In the genomic region with DNA sequence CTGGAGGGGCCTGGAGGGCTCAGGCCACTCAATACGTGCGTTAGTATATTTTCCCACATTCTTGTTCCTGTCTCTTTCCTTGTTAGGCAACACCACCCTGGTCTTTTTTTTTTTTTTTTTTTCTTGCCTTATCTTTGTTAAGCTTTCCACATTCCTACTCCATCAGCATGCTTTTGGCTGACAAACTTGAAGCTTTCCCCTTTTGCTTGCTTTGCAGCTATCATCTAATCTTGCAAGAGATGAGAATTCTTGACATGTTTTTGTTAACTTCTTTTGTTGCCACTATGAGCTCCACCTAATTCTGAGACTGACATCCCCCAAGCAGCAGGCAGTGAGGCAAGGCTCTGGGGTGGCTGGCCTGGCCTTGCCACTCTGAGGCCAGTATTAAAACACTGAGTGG, we compare ENCODE assay signal across 28 cellular contexts. TPM values are rescaled to one million over a fixed set of nuclear protein-coding genes. Genes with fewer than 3 reads are reported as not detected.
"Had no signal": no experiment of that assay in that cellular context is flagged by ENCODE, and none has a peak within 500 bp of the region (broad histone marks: within the 10 kb centered on the region; RNA-seq: fewer than 3 reads in every experiment).

No MANE protein-coding gene starts in this region.

- FAIRE-seq: endothelial cell of umbilical vein, islet of Langerhans had no signal

- ATAC-seq: activated CD8-positive, alpha-beta T cell treated with anti-CD3 and anti-CD28 coated beads for 36 hours; foreskin keratinocyte; left colon; lower lobe of right lung; T-cell had no signal

- H3K36me3 Mint-ChIP-seq: activated naive CD8-positive, alpha-beta T cell treated with anti-CD3 and anti-CD28 coated beads, Interleukin-2, amount 10 ng/mL, durations not matched to agents 7 days and 5 days; T-cell had no signal

- H3K4me2 ChIP-seq: hepatocyte had no signal

- H3K4me3 ChIP-seq: breast epithelium, esophagus muscularis mucosa, hepatocyte, lower lobe of right lung, right atrium auricular region, skin epidermis, tibial nerve, vagina had no signal

- H3K27ac Mint-ChIP-seq: activated B cell treated with CpG ODN at 0.5 μM for 24 hours; activated CD8-positive, alpha-beta T cell treated with anti-CD3 and anti-CD28 coated beads for 36 hours; activated naive CD8-positive, alpha-beta T cell treated with anti-CD3 and anti-CD28 coated beads, Interleukin-2, amount 10 ng/mL, durations not matched to agents 7 days and 5 days; activated T-helper 2 cell treated with anti-CD3 and anti-CD28 coated beads, Interferon-gamma antibody, Interleukin-2, Interleukin-4, amounts not matched to agents 10 μg/mL and 5 μg/mL and 100 μg/mL, durations not matched to agents 14 hours and 24 hours and 36 hours; stimulated activated naive CD8-positive, alpha-beta T cell treated with anti-CD3 and anti-CD28 coated beads, Interleukin-15, Interleukin-2, amounts not matched to agents 100 ng/mL and 50 ng/mL, for 24 hours; T-cell had no signal

- H3K27ac ChIP-seq: breast epithelium, esophagus muscularis mucosa, foreskin keratinocyte, hepatocyte, lower lobe of right lung, right atrium auricular region, skin epidermis, tibial nerve, vagina had no signal

- H3K9me3 Mint-ChIP-seq: activated B cell treated with CpG ODN at 0.5 μM for 24 hours; activated CD8-positive, alpha-beta T cell treated with anti-CD3 and anti-CD28 coated beads for 36 hours; activated naive CD8-positive, alpha-beta T cell treated with anti-CD3 and anti-CD28 coated beads, Interleukin-2, amount 10 ng/mL, durations not matched to agents 7 days and 5 days; activated T-helper 2 cell treated with anti-CD3 and anti-CD28 coated beads, Interferon-gamma antibody, Interleukin-2, Interleukin-4, amounts not matched to agents 10 μg/mL and 5 μg/mL and 100 μg/mL, durations not matched to agents 14 hours and 24 hours and 36 hours; stimulated activated naive CD8-positive, alpha-beta T cell treated with anti-CD3 and anti-CD28 coated beads, Interleukin-15, Interleukin-2, amounts not matched to agents 100 ng/mL and 50 ng/mL, for 24 hours; T-cell had no signal

- H3K4me3 Mint-ChIP-seq: activated B cell treated with CpG ODN at 0.5 μM for 24 hours; activated CD8-positive, alpha-beta T cell treated with anti-CD3 and anti-CD28 coated beads for 36 hours; activated naive CD8-positive, alpha-beta T cell treated with anti-CD3 and anti-CD28 coated beads, Interleukin-2, amount 10 ng/mL, durations not matched to agents 7 days and 5 days; stimulated activated naive CD8-positive, alpha-beta T cell treated with anti-CD3 and anti-CD28 coated beads, Interleukin-15, Interleukin-2, amounts not matched to agents 100 ng/mL and 50 ng/mL, for 24 hours; T-cell had no signal

- H3K36me3 ChIP-seq: breast epithelium, esophagus muscularis mucosa, lower lobe of right lung, right atrium auricular region, tibial nerve, vagina had no signal

- H3K9me3 ChIP-seq: breast epithelium, esophagus muscularis mucosa, lower lobe of right lung, right atrium auricular region, tibial nerve, vagina had no signal

- H3K79me2 ChIP-seq: hepatocyte had no signal

- H3K27me3 ChIP-seq: breast epithelium, esophagus muscularis mucosa, hepatocyte, right atrium auricular region, tibial nerve, vagina had no signal

- H3K4me1 ChIP-seq: breast epithelium, foreskin keratinocyte, lower lobe of right lung had no signal

- H2AFZ ChIP-seq: hepatocyte had no signal

- H3K4me1 Mint-ChIP-seq: activated B cell treated with CpG ODN at 0.5 μM for 24 hours; activated naive CD8-positive, alpha-beta T cell treated with anti-CD3 and anti-CD28 coated beads, Interleukin-2, amount 10 ng/mL, durations not matched to agents 7 days and 5 days; T-cell had no signal

- DNase-seq: activated B cell treated with CpG ODN at 0.5 μM for 24 hours; activated CD4-positive, alpha-beta T cell treated with anti-CD3 and anti-CD28 coated beads for 48 hours; activated CD8-positive, alpha-beta T cell treated with anti-CD3 and anti-CD28 coated beads for 36 hours; activated naive CD4-positive, alpha-beta T cell treated with Interleukin-2 at 50 U/mL for 16 hours; activated naive CD8-positive, alpha-beta T cell treated with anti-CD3 and anti-CD28 coated beads, Interleukin-2, amount 10 ng/mL, durations not matched to agents 7 days and 5 days; activated T-cell treated with anti-CD3 and anti-CD28 coated beads, Interleukin-2, amount 50 U/mL, for 1 hour; anterior cingulate cortex; cortex of kidney; effector CD8-positive, alpha-beta T cell; foreskin keratinocyte; left colon; lower lobe of right lung; midbrain; occipital lobe; stimulated activated CD4-positive, alpha-beta T cell treated with anti-CD3 and anti-CD28 coated beads, Interleukin-15, amount 100 ng/mL, for 24 hours; stimulated activated CD4-positive, alpha-beta T cell treated with anti-CD3 and anti-CD28 coated beads, Interleukin-2, amount 100 ng/mL, for 48 hours; T-cell had no signal

RNA-seq across cellular contexts. Expression of a gene that starts 52.5 kb away (rescaled TPM):
- total RNA-seq: activated B cell treated with CpG ODN at 0.5 μM for 24 hours had no signal
